ENCODE assay signal across 7 cellular contexts in the genomic region with DNA sequence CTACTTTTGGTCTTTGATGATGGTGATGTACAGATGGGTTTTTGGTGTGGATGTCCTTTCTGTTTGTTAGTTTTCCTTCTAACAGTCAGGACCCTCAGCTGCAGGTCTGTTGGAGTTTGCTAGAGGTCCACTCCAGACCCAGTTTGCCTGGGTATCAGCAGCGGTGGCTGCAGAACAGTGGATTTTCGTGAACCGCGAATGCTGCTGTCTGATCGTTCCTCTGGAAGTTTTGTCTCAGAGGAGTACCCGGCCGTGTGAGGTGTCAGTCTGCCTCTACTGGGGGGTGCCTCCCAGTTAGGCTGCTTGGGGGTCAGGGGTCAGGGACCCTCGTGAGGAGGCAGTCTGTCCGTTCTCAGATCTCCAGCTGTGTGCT. TPM values are rescaled to one million over a fixed set of nuclear protein-coding genes. Genes with fewer than 3 reads are reported as not detected.
DNase-seq lines count a peak whose midpoint lies in the region; ATAC-seq and TF ChIP-seq lines count a peak whose summit lies in the region.
"Not testable (repeated sequence)": the region's sequence is repeated elsewhere in the genome, so short reads cannot be mapped to it uniquely, and the experiment has no call there.

No MANE protein-coding gene starts in this region.

- H3K36me3 Mint-ChIP-seq in CD8-positive, alpha-beta T cell: peaks cover 29% of the 10 kb centered on the region
- peaks cover 12% of the 10 kb centered on the region for H3K36me3 Mint-ChIP-seq in T-cell
- peaks cover 18% of the 10 kb centered on the region for H3K36me3 Mint-ChIP-seq in activated CD4-positive, alpha-beta memory T cell treated with anti-CD3 and anti-CD28 coated beads for 36 hours
- peaks cover 33% of the 10 kb centered on the region for H3K36me3 Mint-ChIP-seq in activated T-helper 1 cell treated with anti-CD3 and anti-CD28 coated beads, Interleukin-12 subunit alpha, Interleukin-12 subunit beta, Interleukin-2, Interleukin-4 antibody, amounts not matched to agents 30 ng/mL and 10 ng/mL and 1 ng/mL, durations not matched to agents 14 hours and 24 hours and 36 hours (ENCODE audit: low read depth)
- H3K36me3 Mint-ChIP-seq in activated naive CD8-positive, alpha-beta T cell treated with anti-CD3 and anti-CD28 coated beads for 36 hours: peaks cover 57% of the 10 kb centered on the region
- not testable (repeated sequence) for H3K36me3 Mint-ChIP-seq in immature natural killer cell

- not testable (repeated sequence) for H3K27me3 ChIP-seq in CD8-positive, alpha-beta T cell (ENCODE audit: insufficient read depth, low read length); neutrophil

- H3K4me3 ChIP-seq in CD8-positive, alpha-beta T cell (ENCODE audit: low read depth, low read length); neutrophil (ENCODE audit: low read depth in 1 of 2, low read length in 1 of 2): not testable (repeated sequence)

- CTCF ChIA-PET in CD8-positive, alpha-beta T cell (lab: Charles Lee): interaction anchor here (1.1 to 1.2 kb wide), 3 partner anchors 10 to 25 kb away, joined by 3 to 4 read pairs (median 3); no protein-coding TSS in a partner anchor
- CTCF ChIA-PET in T-cell (lab: Charles Lee): interaction anchor here in 1 of 2 donors (1.0 to 2.2 kb wide), 10 partner anchors 8 to 41 kb away, joined by 3 to 11 read pairs (median 4); no protein-coding TSS in a partner anchor
- CTCF ChIA-PET in activated CD4-positive, alpha-beta memory T cell treated with anti-CD3 and anti-CD28 coated beads for 36 hours (lab: Charles Lee): interaction anchor here (1.1 to 2.4 kb wide), 3 partner anchors 9 to 311 kb away, joined by 3 to 8 read pairs (median 3); no protein-coding TSS in a partner anchor

- H3K4me3 Mint-ChIP-seq in CD8-positive, alpha-beta T cell: peak overlapping the region; percentile 90
- H3K4me3 Mint-ChIP-seq in T-cell (peak overlapping the region; percentile 82 to 91 (median 87)), immature natural killer cell (peak overlapping the region; percentile 50 to 86 (median 74))
- peak overlapping the region; percentile 84 for H3K4me3 Mint-ChIP-seq in activated CD4-positive, alpha-beta memory T cell treated with anti-CD3 and anti-CD28 coated beads for 36 hours
- H3K4me3 Mint-ChIP-seq in activated T-helper 1 cell treated with anti-CD3 and anti-CD28 coated beads, Interleukin-12 subunit alpha, Interleukin-12 subunit beta, Interleukin-2, Interleukin-4 antibody, amounts not matched to agents 30 ng/mL and 10 ng/mL and 1 ng/mL, durations not matched to agents 14 hours and 24 hours and 36 hours: peak overlapping the region; percentile 84
- H3K4me3 Mint-ChIP-seq in activated naive CD8-positive, alpha-beta T cell treated with anti-CD3 and anti-CD28 coated beads for 36 hours: peak overlapping the region; percentile 84

- H3K9me3 ChIP-seq in CD8-positive, alpha-beta T cell (ENCODE audit: low read length); neutrophil: not testable (repeated sequence)

- not testable (repeated sequence) for TF ChIP-seq CTCF in CD8-positive, alpha-beta T cell (IDR thresholded peaks at IDR 0.05); neutrophil (IDR thresholded peaks at IDR 0.05)

- ATAC-seq in CD8-positive, alpha-beta T cell; T-cell (replicated peaks in 1 of 4): not testable (repeated sequence)

- H3K9me3 Mint-ChIP-seq in CD8-positive, alpha-beta T cell; T-cell; activated T-helper 1 cell treated with anti-CD3 and anti-CD28 coated beads, Interleukin-12 subunit alpha, Interleukin-12 subunit beta, Interleukin-2, Interleukin-4 antibody, amounts not matched to agents 30 ng/mL and 10 ng/mL and 1 ng/mL, durations not matched to agents 14 hours and 24 hours and 36 hours; activated naive CD8-positive, alpha-beta T cell treated with anti-CD3 and anti-CD28 coated beads for 36 hours; immature natural killer cell: not testable (repeated sequence)
- H3K9me3 Mint-ChIP-seq in activated CD4-positive, alpha-beta memory T cell treated with anti-CD3 and anti-CD28 coated beads for 36 hours: peaks cover 10% of the 10 kb centered on the region

- POLR2A ChIA-PET in CD8-positive, alpha-beta T cell (lab: Charles Lee): interaction anchor here (0.7 to 2.6 kb wide), 9 partner anchors 8 to 42 kb away, joined by 3 to 8 read pairs (median 7); no protein-coding TSS in a partner anchor
- POLR2A ChIA-PET in T-cell (lab: Charles Lee): interaction anchor here in 1 of 2 donors (0.6 kb wide), 1 partner anchor 74 kb away, joined by 3 read pairs; no protein-coding TSS in a partner anchor
- POLR2A ChIA-PET in activated CD4-positive, alpha-beta memory T cell treated with anti-CD3 and anti-CD28 coated beads for 36 hours (lab: Charles Lee): interaction anchor here (1.2 to 2.4 kb wide), 4 partner anchors 9 to 68 kb away, joined by 3 to 10 read pairs (median 6); a partner anchor contains a TSS

- peak overlapping the region; percentile 63 for H3K27ac ChIP-seq in CD8-positive, alpha-beta T cell (ENCODE audit: low read depth, low read length)
- H3K27ac ChIP-seq in neutrophil: peak overlapping the region; percentile 90

- DNase-seq in CD8-positive, alpha-beta T cell; T-cell; activated CD4-positive, alpha-beta memory T cell treated with anti-CD3 and anti-CD28 coated beads for 36 hours; activated T-helper 1 cell treated with anti-CD3 and anti-CD28 coated beads, Interleukin-12 subunit alpha, Interleukin-12 subunit beta, Interleukin-2, Interleukin-4 antibody, amounts not matched to agents 30 ng/mL and 10 ng/mL and 1 ng/mL, durations not matched to agents 14 hours and 24 hours and 36 hours (ENCODE audit: low spot score); activated naive CD8-positive, alpha-beta T cell treated with anti-CD3 and anti-CD28 coated beads for 36 hours; immature natural killer cell: not testable (repeated sequence)

- H3K4me1 Mint-ChIP-seq in CD8-positive, alpha-beta T cell (ENCODE audit: low read depth): peaks cover 62% of the 10 kb centered on the region
- peaks cover 60 to 74% (median 64%) of the 10 kb centered on the region in 3 donors for H3K4me1 Mint-ChIP-seq in T-cell
- H3K4me1 Mint-ChIP-seq in activated CD4-positive, alpha-beta memory T cell treated with anti-CD3 and anti-CD28 coated beads for 36 hours (ENCODE audit: low read depth): peaks cover 69% of the 10 kb centered on the region
- peaks cover 50% of the 10 kb centered on the region for H3K4me1 Mint-ChIP-seq in activated T-helper 1 cell treated with anti-CD3 and anti-CD28 coated beads, Interleukin-12 subunit alpha, Interleukin-12 subunit beta, Interleukin-2, Interleukin-4 antibody, amounts not matched to agents 30 ng/mL and 10 ng/mL and 1 ng/mL, durations not matched to agents 14 hours and 24 hours and 36 hours (ENCODE audit: low read depth)
- peaks cover 60% of the 10 kb centered on the region for H3K4me1 Mint-ChIP-seq in activated naive CD8-positive, alpha-beta T cell treated with anti-CD3 and anti-CD28 coated beads for 36 hours
- peaks cover 75 to 82% of the 10 kb centered on the region in 2 donors for H3K4me1 Mint-ChIP-seq in immature natural killer cell

- intact Hi-C loops in CD8-positive, alpha-beta T cell (cut with DNase I, micrococcal nuclease): loop anchor here in 1 of 2 experiments (1.0 kb wide), 1 partner anchor 31 kb away; no protein-coding TSS in a partner anchor
- intact Hi-C loops in activated CD4-positive, alpha-beta memory T cell treated with anti-CD3 and anti-CD28 coated beads for 36 hours (cut with micrococcal nuclease): loop anchor here (1.0 kb wide), 4 partner anchors 9 to 220 kb away; no protein-coding TSS in a partner anchor
- intact Hi-C loops in activated T-helper 1 cell treated with anti-CD3 and anti-CD28 coated beads, Interleukin-12 subunit alpha, Interleukin-12 subunit beta, Interleukin-2, Interleukin-4 antibody, amounts not matched to agents 30 ng/mL and 10 ng/mL and 1 ng/mL, durations not matched to agents 14 hours and 24 hours and 36 hours (cut with micrococcal nuclease): loop anchor here (1.0 kb wide), 2 partner anchors 31 to 98 kb away; no protein-coding TSS in a partner anchor

- not testable (repeated sequence) for H3K36me3 ChIP-seq in CD8-positive, alpha-beta T cell (ENCODE audit: insufficient read depth, low read length); neutrophil

- peak overlapping the region; percentile 99 for H3K27ac Mint-ChIP-seq in CD8-positive, alpha-beta T cell
- peak overlapping the region; percentile 96 to 99 for H3K27ac Mint-ChIP-seq in T-cell
- peak overlapping the region; percentile 95 for H3K27ac Mint-ChIP-seq in activated CD4-positive, alpha-beta memory T cell treated with anti-CD3 and anti-CD28 coated beads for 36 hours
- peak overlapping the region; percentile 95 for H3K27ac Mint-ChIP-seq in activated T-helper 1 cell treated with anti-CD3 and anti-CD28 coated beads, Interleukin-12 subunit alpha, Interleukin-12 subunit beta, Interleukin-2, Interleukin-4 antibody, amounts not matched to agents 30 ng/mL and 10 ng/mL and 1 ng/mL, durations not matched to agents 14 hours and 24 hours and 36 hours
- H3K27ac Mint-ChIP-seq in activated naive CD8-positive, alpha-beta T cell treated with anti-CD3 and anti-CD28 coated beads for 36 hours: peak overlapping the region; percentile 98
- peak overlapping the region; percentile 64 to 88 (median 80) for H3K27ac Mint-ChIP-seq in immature natural killer cell

- not testable (repeated sequence) for H3K27me3 Mint-ChIP-seq in CD8-positive, alpha-beta T cell (ENCODE audit: low read depth); T-cell; activated CD4-positive, alpha-beta memory T cell treated with anti-CD3 and anti-CD28 coated beads for 36 hours; activated T-helper 1 cell treated with anti-CD3 and anti-CD28 coated beads, Interleukin-12 subunit alpha, Interleukin-12 subunit beta, Interleukin-2, Interleukin-4 antibody, amounts not matched to agents 30 ng/mL and 10 ng/mL and 1 ng/mL, durations not matched to agents 14 hours and 24 hours and 36 hours (ENCODE audit: insufficient read depth); activated naive CD8-positive, alpha-beta T cell treated with anti-CD3 and anti-CD28 coated beads for 36 hours; immature natural killer cell (ENCODE audit: low read depth in 3 of 3)

- peaks cover 44% of the 10 kb centered on the region for H3K4me1 ChIP-seq in CD8-positive, alpha-beta T cell (ENCODE audit: insufficient read depth, low read length)
- peaks cover 47 to 55% of the 10 kb centered on the region in 2 experiments for H3K4me1 ChIP-seq in neutrophil (ENCODE audit: control insufficient read depth in 1 of 2, insufficient read depth in 1 of 2, low read depth in 1 of 2, low read length in 1 of 2)

RNA-seq across cellular contexts. Expression of a gene that starts 56.6 kb away (rescaled TPM):
- 10 to 100 TPM; 62.3 to 63.0 TPM for total RNA-seq in CD8-positive, alpha-beta T cell
- total RNA-seq in T-cell: 100 to 1,000 TPM; 128 to 145 (median 135) TPM
- total RNA-seq in activated CD4-positive, alpha-beta memory T cell treated with anti-CD3 and anti-CD28 coated beads for 36 hours: 100 to 1,000 TPM; 153 to 159 TPM
- 214 and 219 TPM in 2 replicates for total RNA-seq in activated T-helper 1 cell treated with anti-CD3 and anti-CD28 coated beads, Interleukin-12 subunit alpha, Interleukin-12 subunit beta, Interleukin-2, Interleukin-4 antibody, amounts not matched to agents 30 ng/mL and 10 ng/mL and 1 ng/mL, durations not matched to agents 14 hours and 24 hours and 36 hours
- 100 to 1,000 TPM; 176 to 178 TPM for total RNA-seq in activated naive CD8-positive, alpha-beta T cell treated with anti-CD3 and anti-CD28 coated beads for 36 hours
- 100 to 1,000 TPM in 2 of 3 donors, 10 to 100 TPM in 1; 99.7 to 162 (median 132) TPM for polyA plus RNA-seq in immature natural killer cell
